Comparison of ENCODE assay signal across 8 cellular contexts in genomic region chr2:161278554-161279265, GRCh38. TPM values are rescaled to one million over a fixed set of nuclear protein-coding genes. Genes with fewer than 3 reads are reported as not detected.
DNase-seq lines count a peak whose midpoint lies in the region; FAIRE-seq and TF ChIP-seq lines count a peak whose summit lies in the region.
"Not testable (repeated sequence)": the region's sequence is repeated elsewhere in the genome, so short reads cannot be mapped to it uniquely, and the experiment has no call there.

No MANE protein-coding gene starts in this region.

- peak; percentile 85 for FAIRE-seq in HTR-8/SVneo (lab: Jason Lieb, UNC)

- intact Hi-C loops in A673 (cut with micrococcal nuclease; ENCODE audit: unreplicated experiment): loop anchor here (10.0 kb wide), 1 partner anchor 214 kb away; no protein-coding TSS in a partner anchor

- DNase-seq in A673 (ENCODE audit: low spot score) (peak; percentile 35), GM10248 (ENCODE audit: extremely low spot score) (peak; percentile 44), HTR-8/SVneo (ENCODE audit: insufficient read length, low spot score) (peak; percentile 13), RWPE1 (ENCODE audit: low spot score) (peak; percentile 21), epidermal melanocyte (ENCODE audit: insufficient read length, low spot score) (peak; percentile 23), iPS DF 4.7 (ENCODE audit: extremely low read depth, low spot score) (peak; percentile 71), osteocyte (ENCODE audit: extremely low spot score, unreplicated experiment) (peak; percentile 91)
- peak; percentile 47 for DNase-seq in activated naive CD4-positive, alpha-beta T cell treated with anti-CD3 and anti-CD28 coated beads, Interleukin-2, amount 10 ng/mL, durations not matched to agents 7 days and 5 days

- not testable (repeated sequence) for H3K27ac ChIP-seq in A673 (ENCODE audit: low read depth, low read length, poor library complexity, severe bottlenecking); RWPE1

- not testable (repeated sequence) for H3K9me3 Mint-ChIP-seq in activated naive CD4-positive, alpha-beta T cell treated with anti-CD3 and anti-CD28 coated beads, Interleukin-2, amount 10 ng/mL, durations not matched to agents 7 days and 5 days; osteocyte (ENCODE audit: unreplicated experiment)

- BruUV-seq in A673 (replicated peaks; lab: Mats Ljungman, UMichigan): not testable (repeated sequence)

- H3K9me3 ChIP-seq in A673 (ENCODE audit: low read depth, low read length, poor library complexity, severe bottlenecking): not testable (repeated sequence)

- H3K27ac Mint-ChIP-seq in activated naive CD4-positive, alpha-beta T cell treated with anti-CD3 and anti-CD28 coated beads, Interleukin-2, amount 10 ng/mL, durations not matched to agents 7 days and 5 days; osteocyte (ENCODE audit: unreplicated experiment): not testable (repeated sequence)

- not testable (repeated sequence) for H3K36me3 Mint-ChIP-seq in activated naive CD4-positive, alpha-beta T cell treated with anti-CD3 and anti-CD28 coated beads, Interleukin-2, amount 10 ng/mL, durations not matched to agents 7 days and 5 days; osteocyte (ENCODE audit: unreplicated experiment)

- TF ChIP-seq CTCF in A673 (conservative IDR thresholded peaks at IDR 0.05; ENCODE audit: low read depth, low read length); GM10248 (IDR thresholded peaks at IDR 0.05; ENCODE audit: control extremely low read depth, extremely low read depth, low read depth, missing control alignments); RWPE1 (conservative IDR thresholded peaks at IDR 0.05; ENCODE audit: low read depth); osteocyte (IDR thresholded peaks at IDR 0.05): not testable (repeated sequence)

- POLR2A ChIA-PET in A673 (lab: Charles Lee; ENCODE audit: low non-redundant PET); GM10248 (lab: Yijun Ruan, JAX); RWPE1 (lab: Yijun Ruan, JAX; ENCODE audit: low non-redundant PET): not testable (repeated sequence)

- H3K4me3 ChIP-seq in A673 (ENCODE audit: low read depth, low read length, poor library complexity, severe bottlenecking): not testable (repeated sequence)

- H3K27me3 Mint-ChIP-seq in activated naive CD4-positive, alpha-beta T cell treated with anti-CD3 and anti-CD28 coated beads, Interleukin-2, amount 10 ng/mL, durations not matched to agents 7 days and 5 days: peaks cover 20% of the 10 kb centered on the region
- not testable (repeated sequence) for H3K27me3 Mint-ChIP-seq in osteocyte (ENCODE audit: unreplicated experiment)

- not testable (repeated sequence) for H3K4me3 Mint-ChIP-seq in activated naive CD4-positive, alpha-beta T cell treated with anti-CD3 and anti-CD28 coated beads, Interleukin-2, amount 10 ng/mL, durations not matched to agents 7 days and 5 days; osteocyte (ENCODE audit: unreplicated experiment)

- not testable (repeated sequence) for H3K4me1 ChIP-seq in A673 (ENCODE audit: insufficient read depth, low read length, poor library complexity, severe bottlenecking)

- CTCF ChIA-PET in A673 (lab: Charles Lee); RWPE1 (lab: Yijun Ruan, JAX): not testable (repeated sequence)
- CTCF ChIA-PET in GM10248 (lab: Yijun Ruan, JAX): interaction anchor here (1.1 to 1.6 kb wide), 3 partner anchors 56 to 215 kb away, joined by 3 to 4 read pairs (median 3); no protein-coding TSS in a partner anchor
- CTCF ChIA-PET in activated naive CD4-positive, alpha-beta T cell treated with anti-CD3 and anti-CD28 coated beads, Interleukin-2, amount 10 ng/mL, durations not matched to agents 7 days and 5 days (lab: Charles Lee): interaction anchor here (0.6 kb wide), 2 partner anchors 23 to 284 kb away, joined by 3 read pairs; no protein-coding TSS in a partner anchor

- not testable (repeated sequence) for H3K4me1 Mint-ChIP-seq in activated naive CD4-positive, alpha-beta T cell treated with anti-CD3 and anti-CD28 coated beads, Interleukin-2, amount 10 ng/mL, durations not matched to agents 7 days and 5 days; osteocyte (ENCODE audit: unreplicated experiment)

- not testable (repeated sequence) for H3K27me3 ChIP-seq in A673 (replicated peaks; ENCODE audit: insufficient read depth, low read depth, low read length, poor library complexity)

- not testable (repeated sequence) for H3K36me3 ChIP-seq in A673 (ENCODE audit: insufficient read depth, low read length, poor library complexity, severe bottlenecking)

RNA-seq across cellular contexts. Expression of gene PSMD14, which starts 29.5 kb away (rescaled TPM):
- total RNA-seq in A673 (2021) (197 and 205 TPM in 2 replicates), osteocyte (38.7 and 39.0 TPM in 2 replicates)

Comparison
In these comparisons a context has a peak if more than half of its experiments do, and no peak if none do; other contexts are left out.
1. DNase-seq: peak in every context shown above with its lines; median percentile 91 in osteocyte; 71 in iPS DF 4.7; 47 in activated naive CD4-positive, alpha-beta T cell treated with anti-CD3 and anti-CD28 coated beads, Interleukin-2, amount 10 ng/mL, durations not matched to agents 7 days and 5 days; 44 in GM10248; 35 in A673; 23 in epidermal melanocyte; 21 in RWPE1; 13 in HTR-8/SVneo.